17 cellular contexts compared by ENCODE assay signal in the genomic region with DNA sequence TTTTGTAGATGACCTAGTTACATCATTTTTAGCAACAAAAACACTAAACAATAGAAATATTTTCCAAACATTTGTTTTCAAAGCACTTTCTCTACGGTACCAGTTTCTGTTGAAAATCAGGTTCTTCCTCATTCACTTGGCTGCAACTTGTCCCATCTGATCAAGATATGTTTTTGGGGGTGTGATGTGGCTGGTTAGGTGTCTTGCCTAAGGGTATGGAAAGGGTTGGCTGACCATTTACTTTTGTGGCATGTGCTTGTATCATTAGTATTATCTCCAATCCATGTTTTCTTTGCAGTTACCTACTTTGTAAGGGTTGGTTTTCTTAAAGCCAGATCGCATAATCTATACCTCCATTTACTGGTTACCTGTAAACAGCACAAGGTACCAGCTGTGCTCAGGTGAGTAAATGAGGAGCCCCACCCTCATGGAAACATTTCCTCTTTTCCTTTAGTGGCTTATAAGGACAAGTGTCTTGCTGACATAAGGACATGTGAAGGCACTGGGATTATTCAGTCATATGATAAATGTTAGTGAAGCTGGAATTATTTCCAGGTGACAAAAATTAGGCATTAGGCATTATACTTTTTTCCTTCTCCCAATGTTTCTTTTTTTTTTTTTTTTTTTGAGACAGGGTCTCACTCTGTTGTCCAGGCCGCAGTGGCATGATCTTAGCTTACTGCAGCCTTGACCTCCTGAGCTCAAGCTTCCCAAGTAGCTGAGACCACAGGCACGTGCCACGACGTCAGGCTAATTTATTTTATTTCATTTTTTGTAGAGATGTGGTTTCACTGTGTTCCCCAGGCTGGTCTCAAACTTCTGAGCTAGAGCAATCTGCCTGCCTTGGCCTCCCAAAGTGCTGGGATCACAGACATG.
"Had no signal": no experiment of that assay in that cellular context is flagged by ENCODE, and none has a peak within 500 bp of the region (broad histone marks: within the 10 kb centered on the region; RNA-seq: fewer than 3 reads in every experiment).

No MANE protein-coding gene starts in this region.

- DNase-seq: activated CD4-positive, alpha-beta T cell treated with anti-CD3 and anti-CD28 coated beads, Interleukin-2, amount 50 U/mL, for 1 hour; activated CD4-positive, CD25-positive, alpha-beta regulatory T cell; activated effector memory CD4-positive, alpha-beta T cell treated with anti-CD3 and anti-CD28 coated beads, Interleukin-2, amount 50 U/mL, for 16 hours; activated T-cell treated with anti-CD3 and anti-CD28 coated beads, Interleukin-2, amount 50 U/mL, for 72 hours; caudate nucleus; hypothalamus; islet precursor cell; sigmoid colon; spleen; stimulated activated CD4-positive, alpha-beta T cell treated with anti-CD3 and anti-CD28 coated beads, Interleukin-4, amount 100 ng/mL, for 4 hours; testis; upper lobe of right lung had no signal

- H3K27me3 ChIP-seq: sigmoid colon, spleen, testis, upper lobe of right lung had no signal

- H2AFZ ChIP-seq: parathyroid adenoma had no signal

- H3K4me3 ChIP-seq: lung, sigmoid colon, spleen, testis, upper lobe of right lung had no signal

- H3K36me3 ChIP-seq: neutrophil, sigmoid colon, spleen, upper lobe of right lung had no signal

- ATAC-seq: activated T-cell treated with anti-CD3 and anti-CD28 coated beads, Interleukin-2, amount 50 U/mL, for 72 hours; natural killer cell treated with Interleukin-12 subunit alpha and Interleukin-12 subunit beta and Interleukin-15 and Interleukin-18, amount 100 ng/mL, for 72 hours; stimulated activated memory B cell treated with anti-CD40 and anti-IgM and Interleukin-4, amounts not matched to agents 10 μg/mL and 1 μg/mL and 100 μg/mL, for 72 hours; upper lobe of right lung had no signal

- H3K9ac ChIP-seq: parathyroid adenoma had no signal

- H3K27ac ChIP-seq: neutrophil, parathyroid adenoma, sigmoid colon, spleen, testis, upper lobe of right lung had no signal

- H3K9me3 ChIP-seq: neutrophil, sigmoid colon, spleen, testis, upper lobe of right lung had no signal
